8 cellular contexts compared by ENCODE assay signal in the genomic region with DNA sequence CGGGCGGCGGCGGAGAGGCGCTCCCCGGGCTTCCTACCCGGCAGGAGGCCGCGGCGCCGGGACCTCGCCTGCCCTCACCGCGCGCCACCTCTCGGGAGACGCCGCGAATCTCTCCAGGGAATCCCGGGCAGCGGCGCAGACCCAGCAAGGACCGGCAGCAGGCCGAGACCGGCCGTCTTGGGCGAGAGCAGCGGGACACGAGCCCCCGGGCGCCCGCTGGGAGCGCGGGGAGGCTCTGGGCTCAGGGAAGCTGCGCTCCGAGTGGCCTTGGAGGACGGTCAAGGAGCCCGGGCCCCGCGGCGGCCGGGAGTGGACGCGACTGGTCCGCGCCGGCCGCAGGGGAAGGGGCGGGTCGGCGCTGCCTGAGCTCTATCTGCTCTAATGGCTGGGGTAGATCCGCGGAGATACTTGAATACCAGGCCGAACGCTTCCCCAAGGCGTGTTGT. TPM values are rescaled to one million over a fixed set of nuclear protein-coding genes. Genes with fewer than 3 reads are reported as not detected.
DNase-seq lines count a peak whose midpoint lies in the region; ATAC-seq and TF ChIP-seq lines count a peak whose summit lies in the region.

No MANE protein-coding gene starts in this region.

- no TSS peak for BruUV-seq in mammary epithelial cell (replicated peaks; lab: Mats Ljungman, UMichigan)

- no peaks in the 10 kb centered on the region for H3K9me3 Mint-ChIP-seq in activated naive CD4-positive, alpha-beta T cell treated with anti-CD3 and anti-CD28 coated beads for 36 hours

- H3K4me1 ChIP-seq in mammary epithelial cell (ENCODE audit: insufficient read depth, low read length) = peaks cover 12% of the 10 kb centered on the region
- peaks cover 19% of the 10 kb centered on the region for H3K4me1 ChIP-seq in vagina

- H3K27me3 ChIP-seq in mammary epithelial cell (ENCODE audit: insufficient read depth, low read length) = peaks cover 9% of the 10 kb centered on the region
- H3K27me3 ChIP-seq in vagina = peaks cover 3% of the 10 kb centered on the region

- TF ChIP-seq CTCF in mammary epithelial cell (conservative IDR thresholded peaks at IDR 0.05 in 1 of 2, IDR thresholded peaks at IDR 0.05 in 1 of 2; ENCODE audit: extremely low read depth in 1 of 2, insufficient read depth in 1 of 2, low read depth in 1 of 2, low read length in 2 of 2) (no peak), vagina (IDR thresholded peaks at IDR 0.05) (no peak)

- intact Hi-C loops in activated naive CD4-positive, alpha-beta T cell treated with anti-CD3 and anti-CD28 coated beads for 36 hours (cut with micrococcal nuclease) = loop anchor here (1.0 to 5.0 kb wide), 3 partner anchors 36 to 577 kb away; a partner anchor contains a TSS
- intact Hi-C loops in mammary epithelial cell (cut with micrococcal nuclease) = loop anchor here (10.0 kb wide), 1 partner anchor 590 kb away; no protein-coding TSS in a partner anchor
- intact Hi-C loops in vagina (cut with DNase I) = no loop called here

- ATAC-seq in HG03342 (IDR thresholded peaks at IDR 0.05; ENCODE audit: unreplicated experiment) = peak; percentile 24

- no peaks in the 10 kb centered on the region for H3K79me2 ChIP-seq in mammary epithelial cell (ENCODE audit: insufficient read depth, low read length)

- H3K27me3 Mint-ChIP-seq in activated naive CD4-positive, alpha-beta T cell treated with anti-CD3 and anti-CD28 coated beads for 36 hours (ENCODE audit: low read depth) = peaks cover 64% of the 10 kb centered on the region

- no peaks in the 10 kb centered on the region for H3K36me3 Mint-ChIP-seq in activated naive CD4-positive, alpha-beta T cell treated with anti-CD3 and anti-CD28 coated beads for 36 hours (ENCODE audit: low read depth)

- no peak for TF ChIP-seq POLR2A in vagina (IDR thresholded peaks at IDR 0.05)

- H3K4me3 ChIP-seq in mammary epithelial cell (replicated peaks in 1 of 3; ENCODE audit: insufficient read depth in 1 of 3, low read depth in 2 of 3, low read length in 3 of 3) (peak overlapping the region; percentile 51 to 61 (median 56)), vagina (peak overlapping the region; percentile 47 to 48)

- H3K27ac ChIP-seq in mammary epithelial cell (ENCODE audit: insufficient read depth, low read depth, low read length) (no peak overlapping the region), vagina (no peak overlapping the region)

- H3K4me2 ChIP-seq in mammary epithelial cell (ENCODE audit: insufficient read depth, low read depth, low read length) = peak overlapping the region; percentile 98

- no peak overlapping the region for H3K9ac ChIP-seq in mammary epithelial cell (ENCODE audit: insufficient read depth, low read length)

- in situ Hi-C loops in mammary epithelial cell (cut with MboI; ENCODE audit: low sequenced_read_pairs in 2 of 2) = no loop called here

- H3K4me3 Mint-ChIP-seq in activated naive CD4-positive, alpha-beta T cell treated with anti-CD3 and anti-CD28 coated beads for 36 hours = peak overlapping the region; percentile 69

- H3K36me3 ChIP-seq in mammary epithelial cell (ENCODE audit: insufficient read depth, low read length) (no peaks in the 10 kb centered on the region), vagina (no peaks in the 10 kb centered on the region)

- peaks cover 8% of the 10 kb centered on the region for H3K4me1 Mint-ChIP-seq in activated naive CD4-positive, alpha-beta T cell treated with anti-CD3 and anti-CD28 coated beads for 36 hours (ENCODE audit: low read depth)

- dilution Hi-C loops in mammary epithelial cell (cut with HindIII; ENCODE audit: low sequenced_read_pairs) = loop anchor here (25.0 kb wide), 1 partner anchor 117 kb away; no protein-coding TSS in a partner anchor

- peak overlapping the region; percentile 98 for H2AFZ ChIP-seq in mammary epithelial cell (ENCODE audit: low read depth, low read length)

- no peak overlapping the region for H3K27ac Mint-ChIP-seq in activated naive CD4-positive, alpha-beta T cell treated with anti-CD3 and anti-CD28 coated beads for 36 hours

- no peaks in the 10 kb centered on the region for H4K20me1 ChIP-seq in mammary epithelial cell (ENCODE audit: insufficient read depth, low read length)

- no peaks in the 10 kb centered on the region for H3K9me3 ChIP-seq in mammary epithelial cell (replicated peaks; ENCODE audit: insufficient read depth, low read length)
- H3K9me3 ChIP-seq in vagina = no peaks in the 10 kb centered on the region

- DNase-seq in activated naive CD4-positive, alpha-beta T cell treated with anti-CD3 and anti-CD28 coated beads for 36 hours = no peak
- DNase-seq in activated naive CD4-positive, alpha-beta T cell treated with anti-CD3 and anti-CD28 coated beads, Interleukin-2, amount 50 U/mL, for 16 hours = no peak
- DNase-seq in mammary epithelial cell (no peak), lung microvascular endothelial cell (ENCODE audit: low read depth in 2 of 2) (peak; percentile 12 to 38), vagina (ENCODE audit: extremely low spot score in 2 of 2) (no peak), epidermal melanocyte (ENCODE audit: insufficient read length, low spot score) (no peak)
- DNase-seq in activated CD4-positive, alpha-beta T cell treated with anti-CD3 and anti-CD28 coated beads for 1 hour = no peak

- WGBS in mammary epithelial cell (ENCODE audit: low coverage, missing lambda C conversion rate) = 10% methylated on average over 25 of the region's 56 CpGs

- CTCF ChIA-PET in activated naive CD4-positive, alpha-beta T cell treated with anti-CD3 and anti-CD28 coated beads for 36 hours (lab: Charles Lee) = interaction anchor here (0.6 to 9.6 kb wide), 18 partner anchors 11 to 866 kb away, joined by 3 to 155 read pairs (median 4); a partner anchor contains a TSS
- CTCF ChIA-PET in mammary epithelial cell (lab: Charles Lee; ENCODE audit: low non-redundant PET) = interaction anchor here (0.6 to 1.1 kb wide), 5 partner anchors 85 to 825 kb away, joined by 4 to 9 read pairs (median 6); no protein-coding TSS in a partner anchor

RNA-seq across cellular contexts. Expression of a gene that starts 14.7 kb away (rescaled TPM):
- total RNA-seq in activated naive CD4-positive, alpha-beta T cell treated with anti-CD3 and anti-CD28 coated beads for 36 hours = not detected
- not detected for total RNA-seq in mammary epithelial cell
- polyA plus RNA-seq in mammary epithelial cell = not detected
- polyA minus RNA-seq in mammary epithelial cell = not detected
- not detected in 2 replicates for total RNA-seq in lung microvascular endothelial cell
- total RNA-seq in vagina = not detected

RNA-seq across cellular contexts. Expression of a gene that starts 34.1 kb away (rescaled TPM):
- not detected for total RNA-seq in activated naive CD4-positive, alpha-beta T cell treated with anti-CD3 and anti-CD28 coated beads for 36 hours
- total RNA-seq in mammary epithelial cell (not detected), lung microvascular endothelial cell (not detected in 2 replicates), vagina (not detected)
- not detected for polyA plus RNA-seq in mammary epithelial cell
- not detected for polyA minus RNA-seq in mammary epithelial cell

RNA-seq across cellular contexts. Expression of a gene that starts 34.6 kb away (rescaled TPM):
- not detected for total RNA-seq in activated naive CD4-positive, alpha-beta T cell treated with anti-CD3 and anti-CD28 coated beads for 36 hours
- total RNA-seq in mammary epithelial cell (not detected), lung microvascular endothelial cell (not detected in 2 replicates), vagina (not detected)
- polyA plus RNA-seq in mammary epithelial cell = not detected
- polyA minus RNA-seq in mammary epithelial cell = not detected

Comparison
In these comparisons a context has a peak if more than half of its experiments do, and no peak if none do; other contexts are left out.
1. DNase-seq: peak in lung microvascular endothelial cell (2 of 2); none in activated naive CD4-positive, alpha-beta T cell treated with anti-CD3 and anti-CD28 coated beads for 36 hours (single experiment), activated naive CD4-positive, alpha-beta T cell treated with anti-CD3 and anti-CD28 coated beads, Interleukin-2, amount 50 U/mL, for 16 hours (single experiment), mammary epithelial cell (single experiment), vagina (0 of 2), activated CD4-positive, alpha-beta T cell treated with anti-CD3 and anti-CD28 coated beads for 1 hour (single experiment) and epidermal melanocyte (single experiment).